17 cellular contexts compared by ENCODE assay signal in genomic region chr2:26099933-26100332, GRCh38.
DNase-seq lines count a peak whose midpoint lies in the region; ATAC-seq and TF ChIP-seq lines count a peak whose summit lies in the region.
"Had no signal": no experiment of that assay in that cellular context is flagged by ENCODE, and none has a peak within 500 bp of the region (broad histone marks: within the 10 kb centered on the region; RNA-seq: fewer than 3 reads in every experiment).

No MANE protein-coding gene starts in this region.

- peaks cover 37% of the 10 kb centered on the region for H3K4me1 Mint-ChIP-seq in brain
- H3K4me1 Mint-ChIP-seq in memory B cell, result peaks cover 23% of the 10 kb centered on the region

- in situ Hi-C loops in G401 (cut with HindIII; ENCODE audit: low sequenced_read_pairs), result no loop called here

- H3K27me3 Mint-ChIP-seq in brain (no peaks in the 10 kb centered on the region), memory B cell (no peaks in the 10 kb centered on the region)
- H3K27me3 Mint-ChIP-seq: CD8-positive, alpha-beta memory T cell; IgD-negative memory B cell had no signal

- peak overlapping the region; percentile 35 to 44 (median 39) for H3K9ac ChIP-seq in skeletal muscle tissue (ENCODE audit: low read depth in 1 of 3, low read length in 3 of 3)

- TF ChIP-seq CTCF in brain (conservative IDR thresholded peaks at IDR 0.05), result no peak

- H3K27ac Mint-ChIP-seq in brain (peak overlapping the region in 3 of 5 experiments; percentile 42 to 85 (median 68)), memory B cell (peak overlapping the region; percentile 36)
- H3K27ac Mint-ChIP-seq: IgD-negative memory B cell had no signal

- peak overlapping the region in 2 of 3 donors; percentile 25 to 46 for H3K4me3 ChIP-seq in skeletal muscle tissue (ENCODE audit: low read length in 3 of 3)
- H3K4me3 ChIP-seq: SJSA1 had no signal

- H3K4me3 Mint-ChIP-seq in brain (no peak overlapping the region), memory B cell (no peak overlapping the region)

- H3K4me1 ChIP-seq in skeletal muscle tissue (ENCODE audit: control insufficient read depth in 3 of 3, insufficient read depth in 3 of 3, low read length in 3 of 3), result peaks cover 10 to 35% (median 26%) of the 10 kb centered on the region in 3 donors
- H3K4me1 ChIP-seq: BE2C, SJSA1 had no signal

- peak overlapping the region; percentile 89 for H3K27ac ChIP-seq in skeletal muscle tissue (ENCODE audit: low read depth, low read length)
- H3K27ac ChIP-seq: SJSA1 had no signal

- peak; percentile 27 for DNase-seq in G401 (ENCODE audit: low spot score)
- DNase-seq in memory B cell (ENCODE audit: low spot score in 2 of 2), result no peak
- no peak for DNase-seq in NCI-H1930 (lab: John Stamatoyannopoulos, UW)
- no peak for DNase-seq in A172 (ENCODE audit: low spot score)
- DNase-seq: BE2C; CD8-positive, alpha-beta memory T cell; EL; HCEC 1CT; NCI-H1417; NCI-H2029; NCI-H510A; RPMI8226 had no signal

- H3K9me3 ChIP-seq in skeletal muscle tissue (ENCODE audit: control insufficient read depth in 3 of 3, low read length in 3 of 3), result peaks cover 0 to 7% (median 0%) of the 10 kb centered on the region in 3 donors
- H3K9me3 ChIP-seq: BE2C, SJSA1 had no signal

- H3K9me3 Mint-ChIP-seq in brain (peaks cover 12 to 21% (median 17%) of the 10 kb centered on the region in 5 experiments), memory B cell (peaks cover 2% of the 10 kb centered on the region)
- H3K9me3 Mint-ChIP-seq: IgD-negative memory B cell had no signal

- H3K27me3 ChIP-seq in skeletal muscle tissue (ENCODE audit: control insufficient read depth in 3 of 3, insufficient read depth in 3 of 3, low read length in 3 of 3), result no peaks in the 10 kb centered on the region
- H3K27me3 ChIP-seq: BE2C, SJSA1 had no signal

- H3K36me3 Mint-ChIP-seq in brain, result peaks cover 93% of the 10 kb centered on the region
- H3K36me3 Mint-ChIP-seq in memory B cell, result peaks cover 30% of the 10 kb centered on the region

- no peak for ATAC-seq in memory B cell (ENCODE audit: low read depth)
- no peak for ATAC-seq in HG03135 (IDR thresholded peaks at IDR 0.05; ENCODE audit: unreplicated experiment)

- peaks cover 0 to 6% (median 5%) of the 10 kb centered on the region in 3 donors for H3K36me3 ChIP-seq in skeletal muscle tissue (ENCODE audit: control insufficient read depth in 3 of 3, insufficient read depth in 3 of 3, low read length in 3 of 3)
